Comparison of ENCODE assay signal across 19 cellular contexts in the genomic region with DNA sequence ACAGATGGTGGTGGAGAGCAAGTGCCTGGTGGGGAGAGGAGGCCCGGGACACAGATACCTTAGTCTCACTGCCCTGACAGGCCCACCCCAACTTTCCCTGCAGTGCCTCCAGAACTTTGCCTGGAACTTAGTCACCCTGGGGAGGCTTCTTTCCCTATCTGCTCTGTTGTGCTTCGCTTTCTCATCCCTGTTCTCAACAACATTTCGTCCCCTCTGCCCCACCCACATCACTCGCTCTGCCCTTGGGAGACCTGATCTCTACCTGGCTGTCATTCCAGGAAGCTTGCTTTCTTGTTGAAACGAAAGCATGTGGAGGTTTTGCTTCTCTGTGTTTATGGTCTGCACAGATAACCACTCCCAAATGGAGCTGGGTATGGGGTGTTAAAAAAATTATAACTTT.
DNase-seq lines count a peak whose midpoint lies in the region; ATAC-seq, FAIRE-seq and TF ChIP-seq lines count a peak whose summit lies in the region.
"Had no signal": no experiment of that assay in that cellular context is flagged by ENCODE, and none has a peak within 500 bp of the region (broad histone marks: within the 10 kb centered on the region; RNA-seq: fewer than 3 reads in every experiment).

No MANE protein-coding gene starts in this region.

- H4K20me1 ChIP-seq in GM23248 (ENCODE audit: insufficient read depth) = no peaks in the 10 kb centered on the region
- no peaks in the 10 kb centered on the region for H4K20me1 ChIP-seq in smooth muscle cell (ENCODE audit: low read depth)

- ATAC-seq in WTC11 = peak; percentile 43; the same call in 1 of the 2 replicates
- no peak for ATAC-seq in lower lobe of right lung
- ATAC-seq in HG02981 (IDR thresholded peaks at IDR 0.05; ENCODE audit: unreplicated experiment) = no peak
- no peak for ATAC-seq in stimulated activated memory B cell treated with anti-CD40 and anti-IgM and Interleukin-4, amounts not matched to agents 10 μg/mL and 1 μg/mL and 100 μg/mL, for 72 hours
- ATAC-seq in GM19023 (IDR thresholded peaks at IDR 0.05; ENCODE audit: unreplicated experiment) = no peak
- ATAC-seq: GM12878 had no signal

- H3K9me3 Mint-ChIP-seq in WTC11 = peaks cover 17% of the 10 kb centered on the region
- H3K9me3 Mint-ChIP-seq in stimulated activated memory B cell treated with anti-CD40 and anti-IgM and Interleukin-4, amounts not matched to agents 10 μg/mL and 1 μg/mL and 100 μg/mL, for 72 hours = peaks cover 6% of the 10 kb centered on the region

- in situ Hi-C loops in GM23248 (cut with MboI) = no loop called here

- FAIRE-seq in D721Med (lab: Jason Lieb, UNC) = no peak

- H3K4me3 Mint-ChIP-seq in WTC11 = no peak overlapping the region
- no peak overlapping the region for H3K4me3 Mint-ChIP-seq in stimulated activated memory B cell treated with anti-CD40 and anti-IgM and Interleukin-4, amounts not matched to agents 10 μg/mL and 1 μg/mL and 100 μg/mL, for 72 hours
- H3K4me3 Mint-ChIP-seq: IgD-negative memory B cell had no signal

- H3K9me3 ChIP-seq in GM23248 (ENCODE audit: low read depth) (no peaks in the 10 kb centered on the region), lower lobe of right lung (no peaks in the 10 kb centered on the region), smooth muscle cell (replicated peaks; ENCODE audit: low read depth) (no peaks in the 10 kb centered on the region)
- H3K9me3 ChIP-seq: HAP-1, SJSA1 had no signal

- H3K27me3 Mint-ChIP-seq in WTC11 (ENCODE audit: low read depth) = no peaks in the 10 kb centered on the region; the same call in 1 of the 2 replicates
- no peaks in the 10 kb centered on the region for H3K27me3 Mint-ChIP-seq in stimulated activated memory B cell treated with anti-CD40 and anti-IgM and Interleukin-4, amounts not matched to agents 10 μg/mL and 1 μg/mL and 100 μg/mL, for 72 hours
- H3K27me3 Mint-ChIP-seq: IgD-negative memory B cell had no signal

- H3F3A ChIP-seq in GM23248 (ENCODE audit: insufficient read depth) (peaks cover 63% of the 10 kb centered on the region), smooth muscle cell (ENCODE audit: low read depth) (peaks cover 12% of the 10 kb centered on the region)

- H3K9ac ChIP-seq in GM23248 (peak overlapping the region; percentile 61), smooth muscle cell (ENCODE audit: low read depth) (no peak overlapping the region)

- no peaks in the 10 kb centered on the region for H3K36me3 ChIP-seq in GM23248 (ENCODE audit: low read depth)
- no peaks in the 10 kb centered on the region for H3K36me3 ChIP-seq in lower lobe of right lung
- no peaks in the 10 kb centered on the region for H3K36me3 ChIP-seq in smooth muscle cell (ENCODE audit: low read depth)
- H3K36me3 ChIP-seq: HAP-1, SJSA1 had no signal

- H3K79me2 ChIP-seq in GM23248 (ENCODE audit: insufficient read depth) = peaks cover 73% of the 10 kb centered on the region
- peaks cover 56% of the 10 kb centered on the region for H3K79me2 ChIP-seq in smooth muscle cell (ENCODE audit: low read depth)

- intact Hi-C loops in lower lobe of right lung (cut with DNase I) = no loop called here

- peaks cover 15% of the 10 kb centered on the region for H3K4me1 Mint-ChIP-seq in WTC11
- H3K4me1 Mint-ChIP-seq in stimulated activated memory B cell treated with anti-CD40 and anti-IgM and Interleukin-4, amounts not matched to agents 10 μg/mL and 1 μg/mL and 100 μg/mL, for 72 hours = peaks cover 71% of the 10 kb centered on the region

- peak overlapping the region; percentile 99 for H3K27ac ChIP-seq in GM23248
- H3K27ac ChIP-seq in lower lobe of right lung = peak overlapping the region; percentile 15
- H3K27ac ChIP-seq in smooth muscle cell (ENCODE audit: low read depth) = peak overlapping the region; percentile 84
- H3K27ac ChIP-seq: C4-2B, SJSA1 had no signal

- WGBS in GM23248 (ENCODE audit: low coverage in 1 of 2, low lambda C conversion rate in 2 of 2, missing lambda C conversion rate in 2 of 2), 2 experiments = 22 to 28% methylated on average over 5 of the region's 5 CpGs
- 44% methylated on average over 4 of the region's 5 CpGs for WGBS in smooth muscle cell (ENCODE audit: low lambda C conversion rate)

- no peaks in the 10 kb centered on the region for H3K9me2 ChIP-seq in GM23248 (ENCODE audit: insufficient read depth)

- H3K4me2 ChIP-seq in GM23248 (ENCODE audit: unreplicated experiment) = peak overlapping the region; percentile 80
- peak overlapping the region; percentile 56 for H3K4me2 ChIP-seq in smooth muscle cell

- peaks cover 12% of the 10 kb centered on the region for H3K36me3 Mint-ChIP-seq in WTC11
- peaks cover 14% of the 10 kb centered on the region for H3K36me3 Mint-ChIP-seq in stimulated activated memory B cell treated with anti-CD40 and anti-IgM and Interleukin-4, amounts not matched to agents 10 μg/mL and 1 μg/mL and 100 μg/mL, for 72 hours

- H3K4me3 ChIP-seq in GM23248 = peak overlapping the region; percentile 45
- no peak overlapping the region for H3K4me3 ChIP-seq in lower lobe of right lung
- H3K4me3 ChIP-seq in smooth muscle cell = no peak overlapping the region
- H3K4me3 ChIP-seq: GM12878, HAP-1, SJSA1 had no signal

- TF ChIP-seq CTCF in WTC11 (IDR thresholded peaks at IDR 0.05) (no peak), lower lobe of right lung (IDR thresholded peaks at IDR 0.05) (no peak), smooth muscle cell (IDR thresholded peaks at IDR 0.05; ENCODE audit: borderline replicate concordance, insufficient read depth, poor library complexity, severe bottlenecking) (no peak), D721Med (IDR thresholded peaks at IDR 0.05; ENCODE audit: insufficient read depth, missing control alignments) (no peak)

- H3K27me3 ChIP-seq in GM23248 (replicated peaks; ENCODE audit: insufficient read depth) (no peaks in the 10 kb centered on the region), lower lobe of right lung (ENCODE audit: low read depth) (no peaks in the 10 kb centered on the region), smooth muscle cell (ENCODE audit: low read depth) (no peaks in the 10 kb centered on the region)
- H3K27me3 ChIP-seq: SJSA1 had no signal

- H3K27ac Mint-ChIP-seq in WTC11 = no peak overlapping the region
- H3K27ac Mint-ChIP-seq in stimulated activated memory B cell treated with anti-CD40 and anti-IgM and Interleukin-4, amounts not matched to agents 10 μg/mL and 1 μg/mL and 100 μg/mL, for 72 hours = no peak overlapping the region

- POLR2A ChIA-PET in WTC11 (lab: Charles Lee) = no interaction called here

- H2AFZ ChIP-seq in GM23248 (peak overlapping the region; percentile 47), smooth muscle cell (ENCODE audit: low read depth) (no peak overlapping the region)

- H3K4me1 ChIP-seq in GM23248 (ENCODE audit: insufficient read depth) (peaks cover 57% of the 10 kb centered on the region), lower lobe of right lung (peaks cover 15% of the 10 kb centered on the region), smooth muscle cell (ENCODE audit: low read depth) (peaks cover 6% of the 10 kb centered on the region)
- H3K4me1 ChIP-seq: Caco-2 had no signal

- CTCF ChIA-PET in WTC11 (lab: Charles Lee) = no interaction called here

- DNase-seq in GM23248 (peak; percentile 73), WTC11 (ENCODE audit: low spot score) (no peak), lower lobe of right lung (no peak), smooth muscle cell (lab: John Stamatoyannopoulos, UW; ENCODE audit: unreplicated experiment) (no peak), D721Med (ENCODE audit: insufficient read length, low spot score) (no peak)
- DNase-seq: Caco-2; DMS79; NCI-H1417 treated with DMSO at 0.1 percent for 48 hours; NCI-H2029; NCI-H526; NK-92 treated with Interleukin-12 subunit alpha and Interleukin-12 subunit beta, amount 100 ng/mL, for 24 hours had no signal

TF ChIP-seq in WTC11, 78 proteins besides CTCF, POLR2A, EP300 and RAD21 (continues in another document):
- TF ChIP-seq, protein P1, sequence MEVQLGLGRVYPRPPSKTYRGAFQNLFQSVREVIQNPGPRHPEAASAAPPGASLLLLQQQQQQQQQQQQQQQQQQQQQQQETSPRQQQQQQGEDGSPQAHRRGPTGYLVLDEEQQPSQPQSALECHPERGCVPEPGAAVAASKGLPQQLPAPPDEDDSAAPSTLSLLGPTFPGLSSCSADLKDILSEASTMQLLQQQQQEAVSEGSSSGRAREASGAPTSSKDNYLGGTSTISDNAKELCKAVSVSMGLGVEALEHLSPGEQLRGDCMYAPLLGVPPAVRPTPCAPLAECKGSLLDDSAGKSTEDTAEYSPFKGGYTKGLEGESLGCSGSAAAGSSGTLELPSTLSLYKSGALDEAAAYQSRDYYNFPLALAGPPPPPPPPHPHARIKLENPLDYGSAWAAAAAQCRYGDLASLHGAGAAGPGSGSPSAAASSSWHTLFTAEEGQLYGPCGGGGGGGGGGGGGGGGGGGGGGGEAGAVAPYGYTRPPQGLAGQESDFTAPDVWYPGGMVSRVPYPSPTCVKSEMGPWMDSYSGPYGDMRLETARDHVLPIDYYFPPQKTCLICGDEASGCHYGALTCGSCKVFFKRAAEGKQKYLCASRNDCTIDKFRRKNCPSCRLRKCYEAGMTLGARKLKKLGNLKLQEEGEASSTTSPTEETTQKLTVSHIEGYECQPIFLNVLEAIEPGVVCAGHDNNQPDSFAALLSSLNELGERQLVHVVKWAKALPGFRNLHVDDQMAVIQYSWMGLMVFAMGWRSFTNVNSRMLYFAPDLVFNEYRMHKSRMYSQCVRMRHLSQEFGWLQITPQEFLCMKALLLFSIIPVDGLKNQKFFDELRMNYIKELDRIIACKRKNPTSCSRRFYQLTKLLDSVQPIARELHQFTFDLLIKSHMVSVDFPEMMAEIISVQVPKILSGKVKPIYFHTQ (CRISPR knock-in tag; IDR thresholded peaks at IDR 0.05) = no peak
- TF ChIP-seq ATF1 (CRISPR knock-in tag; IDR thresholded peaks at IDR 0.05) (no peak), FOXP1 (CRISPR knock-in tag; IDR thresholded peaks at IDR 0.05; ENCODE audit: borderline replicate concordance) (no peak)

Comparison
In these comparisons a context has a peak if more than half of its experiments do, and no peak if none do; other contexts are left out.
1. H3K27ac ChIP-seq: peak in every context shown above with its lines; median percentile 99 in GM23248; 84 in smooth muscle cell; 15 in lower lobe of right lung.